ENCODE assay signal across 29 cellular contexts in the genomic region with DNA sequence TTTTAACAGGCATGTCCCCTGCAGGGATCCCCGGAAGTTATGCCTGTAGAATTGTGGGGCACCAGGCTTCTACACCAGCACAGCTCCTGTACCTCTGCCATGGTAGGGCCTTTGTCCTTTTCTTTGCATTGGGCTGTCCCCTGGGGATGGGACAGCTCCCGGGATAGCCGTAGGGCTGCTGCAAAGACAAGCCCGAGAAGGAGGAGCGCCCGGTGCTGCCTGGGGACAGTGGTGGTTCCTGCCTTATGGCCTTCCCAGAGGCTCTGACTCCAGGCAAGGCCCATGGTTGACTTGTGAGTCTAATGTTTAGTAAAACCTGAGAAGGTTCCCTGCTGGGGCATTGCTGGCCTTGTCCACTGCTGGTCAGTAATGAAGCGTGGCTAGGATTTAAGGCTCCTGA. TPM values are rescaled to one million over a fixed set of nuclear protein-coding genes. Genes with fewer than 3 reads are reported as not detected.
"Had no signal": no experiment of that assay in that cellular context is flagged by ENCODE, and none has a peak within 500 bp of the region (broad histone marks: within the 10 kb centered on the region; RNA-seq: fewer than 3 reads in every experiment).

No MANE protein-coding gene starts in this region.

- H3K4me2 ChIP-seq: smooth muscle cell had no signal

- DNase-seq: naive B cell; nephron progenitor cell; occipital lobe; ovary; psoas muscle; right cardiac atrium; right lobe of liver; stimulated activated CD4-positive, alpha-beta T cell treated with anti-CD3 and anti-CD28 coated beads, Interleukin-12 subunit alpha, Interleukin-12 subunit beta, amount 100 ng/mL, for 4 hours; stimulated activated CD4-positive, alpha-beta T cell treated with anti-CD3 and anti-CD28 coated beads, Interleukin-4, amount 100 ng/mL, for 1 hour; stimulated activated naive B cell treated with anti-CD40 and anti-IgM and Interleukin-4, amounts not matched to agents 10 μg/mL and 1 μg/mL and 100 μg/mL, for 72 hours; stimulated activated naive CD4-positive, alpha-beta T cell treated with Interleukin-2 at 50 U/mL for 16 hours; stomach; thyroid gland; transverse colon; upper lobe of right lung; uterus had no signal

- H3K4me1 ChIP-seq: psoas muscle, right lobe of liver, spleen, stomach, thyroid gland, transverse colon, upper lobe of right lung, uterus had no signal

- H3K9ac ChIP-seq: parathyroid adenoma had no signal

- H3K27me3 Mint-ChIP-seq: progenitor cell of endocrine pancreas, type B pancreatic cell had no signal

- H3K4me3 ChIP-seq: ovary, psoas muscle, right lobe of liver, skin epidermis, smooth muscle cell, spleen, stomach, thoracic aorta, thyroid gland, transverse colon, upper lobe of right lung, uterus had no signal

- H3K9me3 ChIP-seq: ovary, psoas muscle, right lobe of liver, spleen, stomach, thoracic aorta, thyroid gland, transverse colon, upper lobe of right lung, uterus had no signal

- H3K4me3 Mint-ChIP-seq: naive B cell; naive thymus-derived CD8-positive, alpha-beta T cell; nephron progenitor cell; neural crest cell; stimulated activated effector memory CD8-positive, alpha-beta T cell treated with anti-CD3 and anti-CD28 coated beads, Interleukin-12 subunit alpha, Interleukin-12 subunit beta, amount 100 ng/mL, for 72 hours; stimulated activated naive B cell treated with anti-CD40 and anti-IgM and Interleukin-4, amounts not matched to agents 10 μg/mL and 1 μg/mL and 100 μg/mL, for 72 hours; stimulated activated naive CD8-positive, alpha-beta T cell treated with anti-CD3 and anti-CD28 coated beads, Interleukin-15, Interleukin-2, amounts not matched to agents 100 ng/mL and 50 ng/mL, for 24 hours; type B pancreatic cell had no signal

- H3K4me1 Mint-ChIP-seq: naive B cell; naive thymus-derived CD8-positive, alpha-beta T cell; stimulated activated effector memory CD8-positive, alpha-beta T cell treated with anti-CD3 and anti-CD28 coated beads, Interleukin-12 subunit alpha, Interleukin-12 subunit beta, amount 100 ng/mL, for 72 hours had no signal

- ATAC-seq: naive thymus-derived CD8-positive, alpha-beta T cell; psoas muscle; right lobe of liver; upper lobe of right lung had no signal

- H3K36me3 Mint-ChIP-seq: naive B cell; naive thymus-derived CD8-positive, alpha-beta T cell; stimulated activated effector memory CD8-positive, alpha-beta T cell treated with anti-CD3 and anti-CD28 coated beads, Interleukin-12 subunit alpha, Interleukin-12 subunit beta, amount 100 ng/mL, for 72 hours; stimulated activated naive B cell treated with anti-CD40 and anti-IgM and Interleukin-4, amounts not matched to agents 10 μg/mL and 1 μg/mL and 100 μg/mL, for 72 hours; type B pancreatic cell had no signal

- H3K27ac Mint-ChIP-seq: naive B cell; naive thymus-derived CD8-positive, alpha-beta T cell; nephron progenitor cell; progenitor cell of endocrine pancreas; stimulated activated effector memory CD8-positive, alpha-beta T cell treated with anti-CD3 and anti-CD28 coated beads, Interleukin-12 subunit alpha, Interleukin-12 subunit beta, amount 100 ng/mL, for 72 hours; stimulated activated naive B cell treated with anti-CD40 and anti-IgM and Interleukin-4, amounts not matched to agents 10 μg/mL and 1 μg/mL and 100 μg/mL, for 72 hours; stimulated activated naive CD8-positive, alpha-beta T cell treated with anti-CD3 and anti-CD28 coated beads, Interleukin-15, Interleukin-2, amounts not matched to agents 100 ng/mL and 50 ng/mL, for 24 hours; type B pancreatic cell had no signal

- H3K27me3 ChIP-seq: ovary, right lobe of liver, stomach, thyroid gland, transverse colon, upper lobe of right lung, uterus had no signal

- H3K79me2 ChIP-seq: parathyroid adenoma had no signal

- H3K9me3 Mint-ChIP-seq: naive thymus-derived CD8-positive, alpha-beta T cell; nephron progenitor cell; neural crest cell; stimulated activated effector memory CD8-positive, alpha-beta T cell treated with anti-CD3 and anti-CD28 coated beads, Interleukin-12 subunit alpha, Interleukin-12 subunit beta, amount 100 ng/mL, for 72 hours; stimulated activated naive B cell treated with anti-CD40 and anti-IgM and Interleukin-4, amounts not matched to agents 10 μg/mL and 1 μg/mL and 100 μg/mL, for 72 hours; stimulated activated naive CD8-positive, alpha-beta T cell treated with anti-CD3 and anti-CD28 coated beads, Interleukin-15, Interleukin-2, amounts not matched to agents 100 ng/mL and 50 ng/mL, for 24 hours; type B pancreatic cell had no signal

- H3K27ac ChIP-seq: ovary, parathyroid adenoma, psoas muscle, right lobe of liver, skin epidermis, spleen, stomach, thoracic aorta, thyroid gland, transverse colon, upper lobe of right lung, uterus had no signal

- H3K36me3 ChIP-seq: ovary, right lobe of liver, spleen, stomach, thoracic aorta, thyroid gland, transverse colon, upper lobe of right lung, uterus had no signal

- H2AFZ ChIP-seq: parathyroid adenoma had no signal

RNA-seq across cellular contexts. Expression of gene TMEM37, which starts 30.9 kb away (rescaled TPM):
- total RNA-seq: myocyte, occipital lobe, temporal lobe had no signal
- polyA plus RNA-seq: naive thymus-derived CD8-positive, alpha-beta T cell had no signal
